24 cellular contexts compared by ENCODE assay signal in genomic region chr20:8996817-8997512, GRCh38.
DNase-seq lines count a peak whose midpoint lies in the region; ATAC-seq and TF ChIP-seq lines count a peak whose summit lies in the region.
"Had no signal": no experiment of that assay in that cellular context is flagged by ENCODE, and none has a peak within 500 bp of the region (broad histone marks: within the 10 kb centered on the region; RNA-seq: fewer than 3 reads in every experiment).

No MANE protein-coding gene starts in this region.

- POLR2A ChIA-PET in activated CD8-positive, alpha-beta T cell treated with anti-CD3 and anti-CD28 coated beads, Interleukin-2, amount 10 ng/mL, durations not matched to agents 7 days and 5 days (lab: Charles Lee): no interaction called here

- H3K9me3 ChIP-seq in endodermal cell (ENCODE audit: control insufficient read depth, low read length) (no peaks in the 10 kb centered on the region), HAP-1 (no peaks in the 10 kb centered on the region)
- H3K9me3 ChIP-seq: BE2C, prostate gland, transverse colon had no signal

- no peaks in the 10 kb centered on the region for H3K36me3 Mint-ChIP-seq in endodermal cell (ENCODE audit: low read depth)
- H3K36me3 Mint-ChIP-seq in activated CD8-positive, alpha-beta T cell treated with anti-CD3 and anti-CD28 coated beads, Interleukin-2, amount 10 ng/mL, durations not matched to agents 7 days and 5 days (ENCODE audit: low read depth): no peaks in the 10 kb centered on the region

- in situ Hi-C loops in HAP-1 (cut with MboI; ENCODE audit: low sequenced_read_pairs): no loop called here

- H3K36me3 ChIP-seq in endodermal cell (ENCODE audit: control insufficient read depth, insufficient read depth, low read length) (no peaks in the 10 kb centered on the region), HAP-1 (replicated peaks) (no peaks in the 10 kb centered on the region), H7 (replicated peaks; ENCODE audit: control insufficient read depth, insufficient read depth, low read length) (no peaks in the 10 kb centered on the region)
- H3K36me3 ChIP-seq: BE2C, prostate gland, transverse colon had no signal

- no peak overlapping the region for H3K4me3 ChIP-seq in endodermal cell (ENCODE audit: low read length)
- H3K4me3 ChIP-seq in HAP-1: no peak overlapping the region
- no peak overlapping the region for H3K4me3 ChIP-seq in H7 (ENCODE audit: insufficient read depth, low read depth, low read length)
- H3K4me3 ChIP-seq: lung, prostate gland, transverse colon had no signal

- no peak overlapping the region for H3K9ac ChIP-seq in endodermal cell (ENCODE audit: extremely low read depth, low read length, poor library complexity, severe bottlenecking)

- CTCF ChIA-PET in activated CD8-positive, alpha-beta T cell treated with anti-CD3 and anti-CD28 coated beads, Interleukin-2, amount 10 ng/mL, durations not matched to agents 7 days and 5 days (lab: Charles Lee): no interaction called here

- H3K27me3 Mint-ChIP-seq in endodermal cell (ENCODE audit: insufficient read depth): no peaks in the 10 kb centered on the region
- H3K27me3 Mint-ChIP-seq in activated CD8-positive, alpha-beta T cell treated with anti-CD3 and anti-CD28 coated beads, Interleukin-2, amount 10 ng/mL, durations not matched to agents 7 days and 5 days (ENCODE audit: low read depth): no peaks in the 10 kb centered on the region
- H3K27me3 Mint-ChIP-seq: activated B cell treated with CpG ODN at 0.5 μM for 24 hours; central memory CD8-positive, alpha-beta T cell had no signal

- DNase-seq in NCI-H82 (lab: John Stamatoyannopoulos, UW) (peak; percentile 80), NCI-H82 treated with DMSO at 0.1 percent for 48 hours (lab: John Stamatoyannopoulos, UW; ENCODE audit: unreplicated experiment) (no peak), NCI-H524 (lab: John Stamatoyannopoulos, UW) (peak; percentile 58 to 77), endodermal cell (no peak), activated gamma-delta T cell treated with Interleukin-2 at 50 U/mL for 16 hours (no peak), HAP-1 (ENCODE audit: low spot score in 2 of 2) (no peak), H7 (no peak)
- no peak for DNase-seq in activated CD8-positive, alpha-beta T cell treated with anti-CD3 and anti-CD28 coated beads, Interleukin-2, amount 10 ng/mL, durations not matched to agents 7 days and 5 days
- DNase-seq: activated B cell treated with CpG ODN at 0.5 μM for 24 hours; activated CD4-positive, alpha-beta T cell treated with anti-CD3 and anti-CD28 coated beads, Interleukin-2, amount 50 U/mL, for 4 hours; activated CD8-positive, alpha-beta memory T cell treated with anti-CD3 and anti-CD28 coated beads, Interleukin-2, amount 50 U/mL, for 4 hours; BE2C; dermis blood vessel endothelial cell; DND-41; NCI-H1105; NCI-H2081 treated with DMSO at 0.1 percent for 48 hours; NCI-H526; T-helper 9 cell; transverse colon had no signal

- H3K27ac ChIP-seq in endodermal cell (ENCODE audit: low read depth, low read length): peak overlapping the region; percentile 88
- H3K27ac ChIP-seq: prostate gland, transverse colon had no signal

- no peak for ATAC-seq in activated CD8-positive, alpha-beta T cell treated with anti-CD3 and anti-CD28 coated beads, Interleukin-2, amount 10 ng/mL, durations not matched to agents 7 days and 5 days
- ATAC-seq: Right ventricle myocardium inferior had no signal

- TF ChIP-seq CTCF in endodermal cell (conservative IDR thresholded peaks at IDR 0.05): no peak

- WGBS in endodermal cell (ENCODE audit: insufficient coverage in 1 of 2, insufficient read length in 1 of 2), 2 experiments: 78 to 88% methylated on average over 2 of the region's 2 CpGs

- no peak overlapping the region for H3K4me3 Mint-ChIP-seq in endodermal cell
- no peak overlapping the region for H3K4me3 Mint-ChIP-seq in activated CD8-positive, alpha-beta T cell treated with anti-CD3 and anti-CD28 coated beads, Interleukin-2, amount 10 ng/mL, durations not matched to agents 7 days and 5 days
- H3K4me3 Mint-ChIP-seq: activated B cell treated with CpG ODN at 0.5 μM for 24 hours; central memory CD8-positive, alpha-beta T cell; neural crest cell had no signal

- H3K27ac Mint-ChIP-seq in endodermal cell: no peak overlapping the region
- H3K27ac Mint-ChIP-seq in activated CD8-positive, alpha-beta T cell treated with anti-CD3 and anti-CD28 coated beads, Interleukin-2, amount 10 ng/mL, durations not matched to agents 7 days and 5 days: no peak overlapping the region
- H3K27ac Mint-ChIP-seq: activated B cell treated with CpG ODN at 0.5 μM for 24 hours had no signal

- no peaks in the 10 kb centered on the region for H3K9me3 Mint-ChIP-seq in endodermal cell
- peaks cover 2% of the 10 kb centered on the region for H3K9me3 Mint-ChIP-seq in activated CD8-positive, alpha-beta T cell treated with anti-CD3 and anti-CD28 coated beads, Interleukin-2, amount 10 ng/mL, durations not matched to agents 7 days and 5 days (ENCODE audit: insufficient read depth)

- H3K4me1 Mint-ChIP-seq in endodermal cell: peaks cover 8% of the 10 kb centered on the region
- peaks cover 10% of the 10 kb centered on the region for H3K4me1 Mint-ChIP-seq in activated CD8-positive, alpha-beta T cell treated with anti-CD3 and anti-CD28 coated beads, Interleukin-2, amount 10 ng/mL, durations not matched to agents 7 days and 5 days (ENCODE audit: low read depth)
- H3K4me1 Mint-ChIP-seq: activated B cell treated with CpG ODN at 0.5 μM for 24 hours; central memory CD8-positive, alpha-beta T cell had no signal

- H3K27me3 ChIP-seq in endodermal cell (ENCODE audit: control insufficient read depth, insufficient read depth, low read length, poor library complexity, severe bottlenecking) (no peaks in the 10 kb centered on the region), HAP-1 (ENCODE audit: low read depth) (0 out of 2 replicates have a peak, but pooled peaks cover 2% of the 10 kb centered on the region), H7 (ENCODE audit: control insufficient read depth, insufficient read depth, low read length) (no peaks in the 10 kb centered on the region)
- H3K27me3 ChIP-seq: BE2C, transverse colon had no signal

- H3K4me1 ChIP-seq in endodermal cell (ENCODE audit: control insufficient read depth, insufficient read depth, low read length) (no peaks in the 10 kb centered on the region), HAP-1 (no peaks in the 10 kb centered on the region)
- H3K4me1 ChIP-seq: prostate gland, transverse colon had no signal

Comparison
In these comparisons a context has a peak if more than half of its experiments do, and no peak if none do; other contexts are left out.
1. DNase-seq: peak in NCI-H82 (single experiment) and NCI-H524 (2 of 2); none in NCI-H82 treated with DMSO at 0.1 percent for 48 hours (single experiment), endodermal cell (single experiment), activated gamma-delta T cell treated with Interleukin-2 at 50 U/mL for 16 hours (single experiment), HAP-1 (0 of 2), activated CD8-positive, alpha-beta T cell treated with anti-CD3 and anti-CD28 coated beads, Interleukin-2, amount 10 ng/mL, durations not matched to agents 7 days and 5 days (single experiment) and H7 (single experiment).